In genomic region chr15:78938608-78939488, GRCh38 we compare ENCODE assay signal across 9 cellular contexts. TPM values are rescaled to one million over a fixed set of nuclear protein-coding genes. Genes with fewer than 3 reads are reported as not detected.
DNase-seq lines count a peak whose midpoint lies in the region; ATAC-seq and TF ChIP-seq lines count a peak whose summit lies in the region.
"Had no signal": no experiment of that assay in that cellular context is flagged by ENCODE, and none has a peak within 500 bp of the region (broad histone marks: within the 10 kb centered on the region; RNA-seq: fewer than 3 reads in every experiment).

No MANE protein-coding gene starts in this region.

- peaks cover 2% of the 10 kb centered on the region for H3K9me3 Mint-ChIP-seq in activated CD4-positive, alpha-beta T cell treated with anti-CD3 and anti-CD28 coated beads, Interleukin-2, amount 10 ng/mL, durations not matched to agents 7 days and 5 days

- peak; percentile 76 for ATAC-seq in HG02852 (IDR thresholded peaks at IDR 0.05; ENCODE audit: unreplicated experiment)
- ATAC-seq in stimulated activated naive CD8-positive, alpha-beta T cell treated with anti-CD3 and anti-CD28 coated beads, Interleukin-15, Interleukin-2, amounts not matched to agents 100 U/mL and 50 U/mL, for 24 hours: peak; percentile 41

- H3F3A ChIP-seq in SU-DHL-6 (ENCODE audit: insufficient read depth): peaks cover 35% of the 10 kb centered on the region

- TF ChIP-seq CTCF in SU-DHL-6 (IDR thresholded peaks at IDR 0.05; ENCODE audit: insufficient read depth, low read length, poor library complexity, severe bottlenecking): no peak

- H3K36me3 Mint-ChIP-seq in activated CD4-positive, alpha-beta T cell treated with anti-CD3 and anti-CD28 coated beads, Interleukin-2, amount 10 ng/mL, durations not matched to agents 7 days and 5 days (ENCODE audit: low read depth): peaks cover 12% of the 10 kb centered on the region

- H3K27me3 ChIP-seq in SU-DHL-6 (ENCODE audit: low read length): no peaks in the 10 kb centered on the region

- CTCF ChIA-PET in activated CD4-positive, alpha-beta T cell treated with anti-CD3 and anti-CD28 coated beads, Interleukin-2, amount 10 ng/mL, durations not matched to agents 7 days and 5 days (lab: Charles Lee): no interaction called here

- DNase-seq in activated CD4-positive, alpha-beta T cell treated with anti-CD3 and anti-CD28 coated beads, Interleukin-2, amount 10 ng/mL, durations not matched to agents 7 days and 5 days: no peak
- DNase-seq in activated CD4-positive, alpha-beta T cell treated with anti-CD3 and anti-CD28 coated beads, Interleukin-2, amount 50 U/mL, for 1 hour: no peak
- no peak for DNase-seq in stimulated activated naive CD8-positive, alpha-beta T cell treated with anti-CD3 and anti-CD28 coated beads, Interleukin-15, Interleukin-2, amounts not matched to agents 100 U/mL and 50 U/mL, for 24 hours
- no peak for DNase-seq in hepatic stellate cell (ENCODE audit: low spot score)
- no peak for DNase-seq in stimulated activated CD4-positive, alpha-beta T cell treated with anti-CD3 and anti-CD28 coated beads, Interleukin-1b, Interleukin-23, amount 100 ng/mL, for 48 hours
- DNase-seq in stimulated activated CD4-positive, alpha-beta T cell treated with anti-CD3 and anti-CD28 coated beads, Interleukin-12 subunit alpha, Interleukin-12 subunit beta, amount 100 ng/mL, for 4 hours: no peak

- peak overlapping the region; percentile 50 for H3K9ac ChIP-seq in SU-DHL-6 (ENCODE audit: low read length)

- no peaks in the 10 kb centered on the region for H4K20me1 ChIP-seq in SU-DHL-6 (ENCODE audit: low read depth, low read length)

- peaks cover 38% of the 10 kb centered on the region for H3K4me1 Mint-ChIP-seq in activated CD4-positive, alpha-beta T cell treated with anti-CD3 and anti-CD28 coated beads, Interleukin-2, amount 10 ng/mL, durations not matched to agents 7 days and 5 days

- POLR2A ChIA-PET in activated CD4-positive, alpha-beta T cell treated with anti-CD3 and anti-CD28 coated beads, Interleukin-2, amount 10 ng/mL, durations not matched to agents 7 days and 5 days (lab: Charles Lee): no interaction called here

- peak overlapping the region; percentile 66 for H2AFZ ChIP-seq in SU-DHL-6 (ENCODE audit: low read depth, low read length, severe bottlenecking)

- no peaks in the 10 kb centered on the region for H3K9me2 ChIP-seq in SU-DHL-6 (replicated peaks; ENCODE audit: insufficient read depth, low read length)

- peak overlapping the region; percentile 84 for H3K27ac Mint-ChIP-seq in activated CD4-positive, alpha-beta T cell treated with anti-CD3 and anti-CD28 coated beads, Interleukin-2, amount 10 ng/mL, durations not matched to agents 7 days and 5 days

- peak overlapping the region; percentile 93 for H3K27ac ChIP-seq in SU-DHL-6 (ENCODE audit: low read depth, low read length)
- H3K27ac ChIP-seq: SK-N-MC had no signal

- peaks cover 18% of the 10 kb centered on the region; the same call in 1 of the 2 replicates for H3K79me2 ChIP-seq in SU-DHL-6 (ENCODE audit: insufficient read depth, low read length)

- no peaks in the 10 kb centered on the region for H3K36me3 ChIP-seq in SU-DHL-6 (ENCODE audit: low read length)

- no peaks in the 10 kb centered on the region for H3K9me3 ChIP-seq in SU-DHL-6 (ENCODE audit: insufficient read depth, low read length)

- peak overlapping the region; percentile 80 for H3K4me2 ChIP-seq in SU-DHL-6 (ENCODE audit: low read depth, low read length, poor library complexity, severe bottlenecking)

- H3K4me3 ChIP-seq in SU-DHL-6 (ENCODE audit: insufficient read depth, low read length, poor library complexity, severe bottlenecking): peak overlapping the region; percentile 44
- H3K4me3 ChIP-seq: SK-N-MC had no signal

- peaks cover 14% of the 10 kb centered on the region for H3K27me3 Mint-ChIP-seq in activated CD4-positive, alpha-beta T cell treated with anti-CD3 and anti-CD28 coated beads, Interleukin-2, amount 10 ng/mL, durations not matched to agents 7 days and 5 days

- H3K4me3 Mint-ChIP-seq in activated CD4-positive, alpha-beta T cell treated with anti-CD3 and anti-CD28 coated beads, Interleukin-2, amount 10 ng/mL, durations not matched to agents 7 days and 5 days: peak overlapping the region; percentile 34

RNA-seq across cellular contexts. Expression of gene CTSH, which starts 6.0 kb away (rescaled TPM):
- 10 to 100 TPM; 46.7 to 54.8 TPM for total RNA-seq in activated CD4-positive, alpha-beta T cell treated with anti-CD3 and anti-CD28 coated beads, Interleukin-2, amount 10 ng/mL, durations not matched to agents 7 days and 5 days
